In the genomic region with DNA sequence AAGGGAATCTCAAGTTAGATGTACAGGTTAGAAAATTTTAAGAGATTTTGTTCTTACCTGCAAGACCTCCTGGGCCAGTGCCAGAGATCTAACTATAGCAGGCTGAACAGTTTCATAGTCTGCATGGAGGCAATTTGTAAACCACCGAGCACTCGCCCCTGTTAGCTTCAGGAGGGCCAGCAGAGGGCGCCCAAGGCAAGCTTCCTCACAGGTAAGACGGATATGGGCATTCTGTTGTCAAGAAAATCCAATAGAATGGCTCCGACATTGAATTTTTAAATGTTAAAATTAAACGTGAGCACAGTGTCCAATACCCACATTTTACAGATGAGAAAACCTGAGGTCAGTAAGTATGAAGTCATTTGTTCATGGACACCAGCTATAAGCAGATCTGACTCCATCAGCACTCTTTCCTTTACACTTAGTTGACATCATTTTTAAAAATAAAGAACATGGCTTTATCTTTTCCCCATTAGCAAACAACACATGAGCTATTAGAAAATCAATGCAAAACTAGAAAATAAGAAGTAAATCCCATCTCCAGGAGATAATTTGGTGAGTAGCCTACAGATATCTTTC, we compare ENCODE assay signal across 8 cellular contexts. TPM values are rescaled to one million over a fixed set of nuclear protein-coding genes. Genes with fewer than 3 reads are reported as not detected.
DNase-seq lines count a peak whose midpoint lies in the region; ATAC-seq and TF ChIP-seq lines count a peak whose summit lies in the region.

No MANE protein-coding gene starts in this region.

- H3K27me3 Mint-ChIP-seq in Caco-2 (ENCODE audit: insufficient read depth, unreplicated experiment) = no peaks in the 10 kb centered on the region
- peaks cover 43% of the 10 kb centered on the region for H3K27me3 Mint-ChIP-seq in activated T-cell treated with anti-CD3 and anti-CD28 coated beads, Interleukin-2, amount 50 U/mL, for 72 hours (ENCODE audit: low read depth)
- H3K27me3 Mint-ChIP-seq in neural progenitor cell (ENCODE audit: insufficient read depth, low read depth) = peaks cover 6% of the 10 kb centered on the region

- H3K9me3 Mint-ChIP-seq in Caco-2 (ENCODE audit: unreplicated experiment) (no peaks in the 10 kb centered on the region), neural progenitor cell (no peaks in the 10 kb centered on the region)
- H3K9me3 Mint-ChIP-seq in activated T-cell treated with anti-CD3 and anti-CD28 coated beads, Interleukin-2, amount 50 U/mL, for 72 hours = no peaks in the 10 kb centered on the region

- H4K20me1 ChIP-seq in Loucy (ENCODE audit: insufficient read depth, low read length, poor library complexity, severe bottlenecking) (no peaks in the 10 kb centered on the region), neural progenitor cell (ENCODE audit: low read depth) (no peaks in the 10 kb centered on the region)

- H3K4me1 ChIP-seq in Caco-2 (no peaks in the 10 kb centered on the region), Loucy (ENCODE audit: insufficient read depth, low read length, poor library complexity, severe bottlenecking) (no peaks in the 10 kb centered on the region), neural progenitor cell (no peaks in the 10 kb centered on the region), stomach (peaks cover 0 to 7% (median 2%) of the 10 kb centered on the region in 4 donors)

- BruUV-seq in Caco-2 (replicated peaks; lab: Mats Ljungman, UMichigan) = no TSS peak

- no peaks in the 10 kb centered on the region for H3K27me3 ChIP-seq in Caco-2 (replicated peaks; ENCODE audit: control insufficient read depth, insufficient read depth, low read length)
- no peaks in the 10 kb centered on the region for H3K27me3 ChIP-seq in Loucy (ENCODE audit: insufficient read depth, low read length, poor library complexity, severe bottlenecking)
- no peaks in the 10 kb centered on the region for H3K27me3 ChIP-seq in neural progenitor cell
- H3K27me3 ChIP-seq in stomach = peaks cover 0 to 16% (median 0%) of the 10 kb centered on the region in 3 donors

- no peaks in the 10 kb centered on the region for H3K9me2 ChIP-seq in Loucy (replicated peaks; ENCODE audit: low read depth, low read length)

- intact Hi-C loops in Caco-2 (cut with micrococcal nuclease; ENCODE audit: unreplicated experiment) = loop anchor here (1.0 to 10.0 kb wide), 2 partner anchors 65 to 156 kb away; no protein-coding TSS in a partner anchor
- intact Hi-C loops in stomach (cut with DNase I; ENCODE audit: low total_unique reads) = loop anchor here (10.0 kb wide), 1 partner anchor 64 kb away; no protein-coding TSS in a partner anchor

- H3K27ac Mint-ChIP-seq in Caco-2 (ENCODE audit: unreplicated experiment) (no peak overlapping the region), neural progenitor cell (no peak overlapping the region)
- H3K27ac Mint-ChIP-seq in activated T-cell treated with anti-CD3 and anti-CD28 coated beads, Interleukin-2, amount 50 U/mL, for 72 hours = no peak overlapping the region

- H3K79me2 ChIP-seq in Loucy (ENCODE audit: insufficient read depth, low read length) = no peaks in the 10 kb centered on the region
- H3K79me2 ChIP-seq in neural progenitor cell (ENCODE audit: low read depth) = no peaks in the 10 kb centered on the region

- no peak for TF ChIP-seq EP300 in stomach (IDR thresholded peaks at IDR 0.05)

- H3K4me3 ChIP-seq in Caco-2 (ENCODE audit: low read depth, low read length) (no peak overlapping the region), Loucy (ENCODE audit: low read length, poor library complexity, severe bottlenecking) (peak overlapping the region; percentile 22), fibroblast of pulmonary artery (replicated peaks; ENCODE audit: low read depth, low read length) (no peak overlapping the region), neural progenitor cell (no peak overlapping the region), stomach (no peak overlapping the region)

- ATAC-seq in GM21528 (IDR thresholded peaks at IDR 0.05; ENCODE audit: low FRiP score, unreplicated experiment) = peak; percentile 79
- ATAC-seq in activated T-cell treated with anti-CD3 and anti-CD28 coated beads, Interleukin-2, amount 50 U/mL, for 72 hours (replicated peaks in 1 of 2) = peak; percentile 72 to 78

- DNase-seq in Caco-2 (peak; percentile 66 to 70), RPMI7951 (ENCODE audit: low read depth) (peak; percentile 64), fibroblast of pulmonary artery (ENCODE audit: low read depth) (peak; percentile 79), neural progenitor cell (ENCODE audit: low spot score) (peak; percentile 77), stomach (peak; percentile 82)
- peak; percentile 69 to 72 for DNase-seq in activated T-cell treated with anti-CD3 and anti-CD28 coated beads, Interleukin-2, amount 50 U/mL, for 72 hours

- peak overlapping the region; percentile 69 for H2AFZ ChIP-seq in Loucy (ENCODE audit: low read length)
- H2AFZ ChIP-seq in neural progenitor cell (replicated peaks) = peak overlapping the region; percentile 72

- H3K4me2 ChIP-seq in Loucy (ENCODE audit: low read depth, low read length, poor library complexity, severe bottlenecking) (peak overlapping the region; percentile 51), neural progenitor cell (no peak overlapping the region)

- WGBS in stomach, 5 donors = 1 to 2% (median 1%) methylated on average over 6 of the region's 6 CpGs

- H3K4me1 Mint-ChIP-seq in Caco-2 (ENCODE audit: low read depth, unreplicated experiment) (peaks cover 8% of the 10 kb centered on the region), neural progenitor cell (no peaks in the 10 kb centered on the region)
- peaks cover 11% of the 10 kb centered on the region for H3K4me1 Mint-ChIP-seq in activated T-cell treated with anti-CD3 and anti-CD28 coated beads, Interleukin-2, amount 50 U/mL, for 72 hours (ENCODE audit: low read depth)

- H3K27ac ChIP-seq in neural progenitor cell (no peak overlapping the region), stomach (no peak overlapping the region)

- no peaks in the 10 kb centered on the region for H3K36me3 Mint-ChIP-seq in Caco-2 (ENCODE audit: insufficient read depth, unreplicated experiment)
- H3K36me3 Mint-ChIP-seq in activated T-cell treated with anti-CD3 and anti-CD28 coated beads, Interleukin-2, amount 50 U/mL, for 72 hours (ENCODE audit: insufficient read depth in 2 of 2) = no peaks in the 10 kb centered on the region
- no peaks in the 10 kb centered on the region for H3K36me3 Mint-ChIP-seq in neural progenitor cell

- TF ChIP-seq CTCF in Caco-2 (IDR thresholded peaks at IDR 0.05; ENCODE audit: insufficient read depth in 1 of 2, low read depth in 1 of 2, low read length in 1 of 2, severe bottlenecking in 1 of 2, unreplicated experiment in 1 of 2) (peak; percentile 82 to 89), Loucy (conservative IDR thresholded peaks at IDR 0.05; ENCODE audit: low read length) (peak; percentile 98), fibroblast of pulmonary artery (IDR thresholded peaks at IDR 0.05; ENCODE audit: low read length, missing control alignments) (peak; percentile 95), neural progenitor cell (IDR thresholded peaks at IDR 0.05) (peak; percentile 99), stomach (IDR thresholded peaks at IDR 0.05) (peak in 5 of 7 experiments; percentile 35 to 80 (median 74))

- H3K4me3 Mint-ChIP-seq in Caco-2 (ENCODE audit: unreplicated experiment) = peak overlapping the region; percentile 44
- H3K4me3 Mint-ChIP-seq in activated T-cell treated with anti-CD3 and anti-CD28 coated beads, Interleukin-2, amount 50 U/mL, for 72 hours = peak overlapping the region in 1 of 2 donors; percentile 42
- H3K4me3 Mint-ChIP-seq in neural progenitor cell = no peak overlapping the region

- POLR2A ChIA-PET in Caco-2 (lab: Charles Lee) = no interaction called here

- CTCF ChIA-PET in Caco-2 (lab: Charles Lee) = interaction anchor here (0.8 to 1.3 kb wide), 5 partner anchors 18 to 77 kb away, joined by 3 to 4 read pairs (median 4); no protein-coding TSS in a partner anchor

- H3K36me3 ChIP-seq in Caco-2 (ENCODE audit: control insufficient read depth, insufficient read depth, low read length) (no peaks in the 10 kb centered on the region), Loucy (ENCODE audit: insufficient read depth, low read length) (no peaks in the 10 kb centered on the region), neural progenitor cell (no peaks in the 10 kb centered on the region), stomach (no peaks in the 10 kb centered on the region)

- TF ChIP-seq POLR2A in stomach (IDR thresholded peaks at IDR 0.05) = no peak

- no peaks in the 10 kb centered on the region for H3K9me3 ChIP-seq in Caco-2
- H3K9me3 ChIP-seq in Loucy (ENCODE audit: insufficient read depth, low read depth, low read length) = no peaks in the 10 kb centered on the region
- no peaks in the 10 kb centered on the region for H3K9me3 ChIP-seq in neural progenitor cell (ENCODE audit: low read depth)
- H3K9me3 ChIP-seq in stomach = no peaks in the 10 kb centered on the region

- no peak overlapping the region for H3K9ac ChIP-seq in Loucy (ENCODE audit: low read depth, low read length, poor library complexity, severe bottlenecking)
- H3K9ac ChIP-seq in neural progenitor cell = no peak overlapping the region

- H3F3A ChIP-seq in Loucy (ENCODE audit: low read depth) (no peaks in the 10 kb centered on the region), neural progenitor cell (ENCODE audit: low read depth) (no peaks in the 10 kb centered on the region)

RNA-seq across cellular contexts. Expression of a gene that starts 2.2 kb away (rescaled TPM):
- total RNA-seq in Caco-2 (2022) = 8.0 and 18.8 TPM in 2 replicates
- total RNA-seq in RPMI7951 (2014; rRNA removed; shearing (Covaris generic)) = not detected in 2 replicates
- 1 to 10 TPM; 4.9 to 5.8 TPM for total RNA-seq in activated T-cell treated with anti-CD3 and anti-CD28 coated beads, Interleukin-2, amount 50 U/mL, for 72 hours
- total RNA-seq in neural progenitor cell (ENCODE audit: low replicate concordance) = not detected in 2 replicates
- total RNA-seq in stomach = 1 to 10 TPM in 1 of 5 donors, under 1 TPM in 1, not detected in 3; 0.58 to 9.2 TPM
- polyA plus RNA-seq in stomach = 1 to 10 TPM in 1 of 3 donors, under 1 TPM in 1, not detected in 1; 0.18 to 6.3 TPM

RNA-seq across cellular contexts. Expression of a gene that starts 40.4 kb away (rescaled TPM):
- total RNA-seq in Caco-2 (2022) (10.2 and 15.2 TPM in 2 replicates), neural progenitor cell (ENCODE audit: low replicate concordance) (not detected in 2 replicates), stomach (100 to 1,000 TPM in 2 of 5 donors, 10 to 100 TPM in 3; 10.3 to 203 (median 74.1) TPM)
- not detected in 2 replicates for total RNA-seq in RPMI7951 (2014; rRNA removed; shearing (Covaris generic))
- total RNA-seq in activated T-cell treated with anti-CD3 and anti-CD28 coated beads, Interleukin-2, amount 50 U/mL, for 72 hours = not detected
- 10 to 100 TPM in 2 of 3 donors, 1 to 10 TPM in 1; 2.5 to 83.4 (median 26.2) TPM for polyA plus RNA-seq in stomach

Comparison
In these comparisons a context has a peak if more than half of its experiments do, and no peak if none do; other contexts are left out.
1. RNA of a gene that starts 40.4 kb away (total RNA-seq): 10.3 to 203 TPM in stomach and 10.2 to 15.2 TPM in Caco-2; not detected in RPMI7951, not detected in activated T-cell treated with anti-CD3 and anti-CD28 coated beads, Interleukin-2, amount 50 U/mL, for 72 hours and not detected in neural progenitor cell; every median in the first group is over 10 times any median in the second.
2. Peak in every context shown above with its lines, with median percentiles within 50 percentile points of each other: DNase-seq and CTCF ChIP-seq.